In the genomic region with DNA sequence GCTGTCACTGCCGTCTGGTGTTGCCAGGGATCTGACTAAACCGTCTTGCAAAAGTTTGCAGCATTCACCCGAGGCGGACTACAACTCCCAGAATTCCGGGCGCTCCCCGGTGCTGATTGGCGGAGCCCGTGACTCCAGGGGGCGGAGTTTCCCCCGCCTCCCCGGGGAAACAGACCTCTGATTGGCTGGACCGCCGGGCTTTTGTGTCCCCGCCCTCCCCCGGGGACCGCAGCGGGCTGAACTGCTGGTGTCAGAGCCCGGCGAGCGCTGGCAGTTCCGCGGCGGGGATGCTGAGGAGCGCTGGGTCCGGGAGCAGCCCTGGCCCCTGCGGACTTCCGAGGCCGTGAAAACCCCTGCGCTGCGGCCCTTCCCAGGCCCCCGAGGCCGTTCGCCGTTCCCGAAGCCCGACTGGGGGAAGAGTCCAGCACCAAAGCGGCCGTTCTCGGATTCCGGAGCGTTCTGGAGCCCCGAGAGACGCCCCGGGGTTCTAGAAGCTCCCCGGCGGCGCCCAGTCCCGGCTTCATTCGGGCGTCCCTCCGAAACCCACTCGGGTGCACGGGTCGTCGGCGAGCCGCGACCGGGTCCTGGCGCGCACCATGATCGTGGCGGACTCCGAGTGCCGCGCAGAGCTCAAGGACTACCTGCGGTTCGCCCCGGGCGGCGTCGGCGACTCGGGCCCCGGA, we compare ENCODE assay signal across 8 cellular contexts. TPM values are rescaled to one million over a fixed set of nuclear protein-coding genes. Genes with fewer than 3 reads are reported as not detected.
A peak's percentile ranks its signal among the peaks of the same experiment; 100 is the strongest.
DNase-seq lines count a peak whose midpoint lies in the region; ATAC-seq and TF ChIP-seq lines count a peak whose summit lies in the region.

A gene with protein sequence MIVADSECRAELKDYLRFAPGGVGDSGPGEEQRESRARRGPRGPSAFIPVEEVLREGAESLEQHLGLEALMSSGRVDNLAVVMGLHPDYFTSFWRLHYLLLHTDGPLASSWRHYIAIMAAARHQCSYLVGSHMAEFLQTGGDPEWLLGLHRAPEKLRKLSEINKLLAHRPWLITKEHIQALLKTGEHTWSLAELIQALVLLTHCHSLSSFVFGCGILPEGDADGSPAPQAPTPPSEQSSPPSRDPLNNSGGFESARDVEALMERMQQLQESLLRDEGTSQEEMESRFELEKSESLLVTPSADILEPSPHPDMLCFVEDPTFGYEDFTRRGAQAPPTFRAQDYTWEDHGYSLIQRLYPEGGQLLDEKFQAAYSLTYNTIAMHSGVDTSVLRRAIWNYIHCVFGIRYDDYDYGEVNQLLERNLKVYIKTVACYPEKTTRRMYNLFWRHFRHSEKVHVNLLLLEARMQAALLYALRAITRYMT (plus strand): TSS at position 267 of the 683 bp plus-strand sequence. CDS start 330 bp downstream, at position 597.

- in situ Hi-C loops in GM18951 (cut with MboI; ENCODE audit: low sequenced_read_pairs, unreplicated experiment), result no loop called here

- no peaks in the 10 kb centered on the region for H3K9me3 ChIP-seq in spleen

- peaks cover 53 to 63% of the 10 kb centered on the region in 2 donors for H3K4me1 Mint-ChIP-seq in immature natural killer cell

- peaks cover 0 to 13% (median 7%) of the 10 kb centered on the region in 3 donors for H3K27me3 Mint-ChIP-seq in immature natural killer cell (ENCODE audit: low read depth in 3 of 3)

- no peaks in the 10 kb centered on the region for H3K9me3 Mint-ChIP-seq in immature natural killer cell

- H3K27ac ChIP-seq in spleen, result peak within 1 kb of the TSS; percentile 68 to 94 (median 86)

- ATAC-seq in HG03196 (IDR thresholded peaks at IDR 0.05; ENCODE audit: unreplicated experiment), result peak; percentile 88

- H3K4me3 Mint-ChIP-seq in immature natural killer cell, result peak within 1 kb of the TSS; percentile 82 to 88 (median 84)

- peak within 1 kb of the TSS in 5 of 6 donors; percentile 36 to 88 (median 57) for H3K27ac Mint-ChIP-seq in immature natural killer cell

- intact Hi-C loops in spleen (cut with DNase I; ENCODE audit: low total_unique reads), result loop anchor here (10.0 kb wide), 1 partner anchor 105 kb away; a partner anchor contains a TSS

- DNase-seq in AG08395 (ENCODE audit: low spot score), result peak; percentile 99
- peak; percentile 98 for DNase-seq in NCI-H345 (lab: John Stamatoyannopoulos, UW)
- DNase-seq in activated CD4-positive, CD25-positive, alpha-beta regulatory T cell (lab: John Stamatoyannopoulos, UW), result peak; percentile 98 to 99 (median 98)
- peak; percentile 98 for DNase-seq in central memory CD4-positive, alpha-beta T cell
- peak; percentile 99 for DNase-seq in immature natural killer cell
- peak; percentile 99 for DNase-seq in spleen

- H3K4me3 ChIP-seq in spleen, result peak within 1 kb of the TSS; percentile 85 to 100 (median 97)

- peak in 2 of 11 experiments; percentile 35 to 40 for TF ChIP-seq CTCF in spleen (IDR thresholded peaks at IDR 0.05 in 8 of 11, conservative IDR thresholded peaks at IDR 0.05 in 3 of 11)

- H3K36me3 Mint-ChIP-seq in immature natural killer cell, result no peaks in the 10 kb centered on the region

- peaks cover 0 to 5% (median 0%) of the 10 kb centered on the region in 7 donors for H3K27me3 ChIP-seq in spleen (replicated peaks in 1 of 7)

- no peaks in the 10 kb centered on the region for H3K36me3 ChIP-seq in spleen

- WGBS in spleen, 5 donors, result 0 to 1% (median 0%) methylated on average over 27 to 76 of the region's 76 CpGs

- TF ChIP-seq POLR2A in GM18951 (IDR thresholded peaks at IDR 0.05; ENCODE audit: extremely low read depth, insufficient read depth, insufficient read length) (peak; percentile 99), spleen (IDR thresholded peaks at IDR 0.05) (peak; percentile 82 to 94 (median 82))

- H3K4me1 ChIP-seq in spleen, result peaks cover 17 to 77% (median 31%) of the 10 kb centered on the region in 6 donors

RNA-seq across cellular contexts. Expression of the gene that starts here (rescaled TPM):
- polyA plus RNA-seq in immature natural killer cell (10 to 100 TPM; 10.2 to 23.5 (median 14.0) TPM), spleen (1 to 10 TPM; 2.4 to 5.0 (median 3.3) TPM)
- 10 to 100 TPM in 2 of 7 donors, 1 to 10 TPM in 5; 7.4 to 16.7 (median 8.6) TPM for total RNA-seq in spleen

Comparison
In these comparisons a context has a peak if more than half of its experiments do, and no peak if none do; other contexts are left out.
1. Peak in every context shown above with its lines: DNase-seq, ATAC-seq, H3K4me3 ChIP-seq and H3K27ac ChIP-seq.